21 cellular contexts compared by ENCODE assay signal in the genomic region with DNA sequence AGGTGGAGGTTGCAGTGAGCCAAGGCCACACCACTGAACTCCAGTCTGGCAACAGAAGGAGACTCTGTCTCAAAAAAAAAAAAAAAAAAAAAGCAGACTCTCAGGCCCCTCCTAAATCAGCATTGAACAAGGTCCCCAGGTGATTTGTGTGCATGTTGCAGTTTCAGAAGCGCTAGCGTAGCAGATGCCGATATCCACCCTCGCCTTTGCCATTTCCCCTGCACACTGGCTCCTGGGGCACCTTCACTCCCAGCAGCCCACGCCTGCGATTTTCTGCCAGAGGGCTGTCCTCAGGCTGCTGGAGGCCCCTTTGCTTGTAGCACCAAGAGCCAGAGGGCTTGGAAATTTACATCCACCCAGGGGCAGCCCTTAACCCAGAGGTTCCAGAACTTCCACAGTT.
"Had no signal": no experiment of that assay in that cellular context is flagged by ENCODE, and none has a peak within 500 bp of the region (broad histone marks: within the 10 kb centered on the region; RNA-seq: fewer than 3 reads in every experiment).

No MANE protein-coding gene starts in this region.

- ATAC-seq: effector memory CD8-positive, alpha-beta T cell; left ventricle myocardium superior; natural killer cell treated with Interleukin-12 subunit alpha and Interleukin-12 subunit beta and Interleukin-15 and Interleukin-18, amount 100 ng/mL, for 72 hours; sciatic nerve; stimulated activated effector memory CD8-positive, alpha-beta T cell treated with anti-CD3 and anti-CD28 coated beads, Interleukin-12 subunit alpha, Interleukin-12 subunit beta, amount 100 ng/mL, for 72 hours had no signal

- H3K4me1 ChIP-seq: lower lobe of right lung, prostate gland, right atrium auricular region, thyroid gland had no signal

- H3K36me3 ChIP-seq: lower lobe of right lung, prostate gland, right atrium auricular region, stomach, thyroid gland had no signal

- H3K9me3 Mint-ChIP-seq: natural killer cell treated with Interleukin-12 subunit alpha and Interleukin-12 subunit beta and Interleukin-15 and Interleukin-18, amount 100 ng/mL, for 72 hours; neural crest cell; stimulated activated effector memory CD8-positive, alpha-beta T cell treated with anti-CD3 and anti-CD28 coated beads, Interleukin-12 subunit alpha, Interleukin-12 subunit beta, amount 100 ng/mL, for 72 hours had no signal

- H3K4me3 ChIP-seq: coronary artery, lower lobe of right lung, prostate gland, right atrium auricular region, smooth muscle cell, stomach, thyroid gland had no signal

- H3K27ac Mint-ChIP-seq: effector memory CD8-positive, alpha-beta T cell; natural killer cell treated with Interleukin-12 subunit alpha and Interleukin-12 subunit beta and Interleukin-15 and Interleukin-18, amount 100 ng/mL, for 72 hours; stimulated activated effector memory CD8-positive, alpha-beta T cell treated with anti-CD3 and anti-CD28 coated beads, Interleukin-12 subunit alpha, Interleukin-12 subunit beta, amount 100 ng/mL, for 72 hours had no signal

- H3K9me3 ChIP-seq: lower lobe of right lung, prostate gland, right atrium auricular region, stomach, thyroid gland had no signal

- FAIRE-seq: frontal cortex, keratinocyte had no signal

- H3K4me2 ChIP-seq: smooth muscle cell had no signal

- H3K27me3 ChIP-seq: right atrium auricular region, thyroid gland had no signal

- DNase-seq: dermis blood vessel endothelial cell; effector memory CD8-positive, alpha-beta T cell; head of caudate nucleus; left ventricle myocardium superior; lower lobe of right lung; stimulated activated CD4-positive, alpha-beta T cell treated with anti-CD3 and anti-CD28 coated beads, Interleukin-2, amount 100 ng/mL, for 24 hours; stimulated activated CD4-positive, alpha-beta T cell treated with anti-CD3 and anti-CD28 coated beads, Interleukin-4, amount 100 ng/mL, for 24 hours; stimulated activated naive CD4-positive, alpha-beta T cell treated with Interleukin-2 at 50 U/mL for 16 hours; stomach; thyroid gland; trophoblast cell had no signal

- H3K4me1 Mint-ChIP-seq: stimulated activated effector memory CD8-positive, alpha-beta T cell treated with anti-CD3 and anti-CD28 coated beads, Interleukin-12 subunit alpha, Interleukin-12 subunit beta, amount 100 ng/mL, for 72 hours had no signal

- H3K36me3 Mint-ChIP-seq: natural killer cell treated with Interleukin-12 subunit alpha and Interleukin-12 subunit beta and Interleukin-15 and Interleukin-18, amount 100 ng/mL, for 72 hours; stimulated activated effector memory CD8-positive, alpha-beta T cell treated with anti-CD3 and anti-CD28 coated beads, Interleukin-12 subunit alpha, Interleukin-12 subunit beta, amount 100 ng/mL, for 72 hours had no signal

- H3K27ac ChIP-seq: coronary artery, lower lobe of right lung, prostate gland, right atrium auricular region, stomach, thyroid gland had no signal

- H3K4me3 Mint-ChIP-seq: effector memory CD8-positive, alpha-beta T cell; natural killer cell treated with Interleukin-12 subunit alpha and Interleukin-12 subunit beta and Interleukin-15 and Interleukin-18, amount 100 ng/mL, for 72 hours; neural crest cell; stimulated activated effector memory CD8-positive, alpha-beta T cell treated with anti-CD3 and anti-CD28 coated beads, Interleukin-12 subunit alpha, Interleukin-12 subunit beta, amount 100 ng/mL, for 72 hours had no signal
